9 cellular contexts compared by ENCODE assay signal in the genomic region with DNA sequence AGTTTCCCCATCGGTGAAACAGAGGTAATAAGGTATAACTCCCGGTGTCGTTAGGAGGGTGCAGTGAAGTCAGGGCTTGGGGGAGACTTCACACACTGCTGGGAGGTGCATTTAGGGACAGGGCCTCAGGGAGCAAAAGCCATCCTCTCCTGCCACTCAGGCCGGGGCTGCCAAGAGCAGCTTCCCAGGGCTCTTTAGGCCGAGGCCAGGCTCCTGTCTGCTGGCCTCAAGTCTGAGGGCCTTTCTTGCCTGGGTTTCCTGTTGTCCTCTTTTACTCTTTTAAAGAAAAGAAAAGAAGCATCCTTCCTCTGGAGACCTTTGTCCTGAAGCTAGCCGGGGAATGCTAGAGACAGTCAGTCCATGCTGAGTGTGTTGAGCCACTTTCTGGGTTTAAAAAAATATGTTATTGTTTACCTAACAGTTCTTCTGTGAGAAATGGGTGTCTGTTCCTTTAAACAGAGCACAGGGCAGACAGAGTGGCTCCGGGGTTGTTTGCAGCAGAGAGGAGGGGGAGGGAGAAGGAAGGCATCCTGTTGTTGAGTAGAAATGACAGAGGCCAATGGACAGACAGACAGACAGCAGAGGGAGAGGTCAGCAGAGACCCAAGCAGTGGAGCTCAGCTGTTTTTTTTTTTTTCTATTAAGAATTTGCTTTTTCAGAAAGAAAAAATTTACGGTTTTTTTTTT.
DNase-seq lines count a peak whose midpoint lies in the region; ATAC-seq lines count a peak whose summit lies in the region.
"Had no signal": no experiment of that assay in that cellular context is flagged by ENCODE, and none has a peak within 500 bp of the region (broad histone marks: within the 10 kb centered on the region; RNA-seq: fewer than 3 reads in every experiment).

No MANE protein-coding gene starts in this region.

- H3K36me3 ChIP-seq in ACC112 (ENCODE audit: insufficient read depth, low read length): no peaks in the 10 kb centered on the region
- H3K36me3 ChIP-seq in SJSA1: no peaks in the 10 kb centered on the region

- no peaks in the 10 kb centered on the region for H3K27me3 ChIP-seq in ACC112 (ENCODE audit: insufficient read depth, low read length)
- no peaks in the 10 kb centered on the region for H3K27me3 ChIP-seq in SJSA1 (replicated peaks)

- peaks cover 15% of the 10 kb centered on the region for H3K4me1 ChIP-seq in ACC112 (ENCODE audit: control insufficient read depth, insufficient read depth, low read length, unreplicated experiment)
- H3K4me1 ChIP-seq in SJSA1 (replicated peaks): peaks cover 68% of the 10 kb centered on the region

- no peak for ATAC-seq in GM21360 (IDR thresholded peaks at IDR 0.05; ENCODE audit: unreplicated experiment)

- peak overlapping the region; percentile 42 for H3K27ac ChIP-seq in ACC112 (ENCODE audit: low read depth, low read length)
- H3K27ac ChIP-seq in SJSA1: peak overlapping the region; percentile 91

- peak; percentile 72 for DNase-seq in HCEC 1CT
- peak; percentile 90 to 94 for DNase-seq in SJSA1 (ENCODE audit: low read depth in 1 of 2, low spot score in 2 of 2)
- DNase-seq in iPS DF 19.7 (ENCODE audit: low read depth, low spot score): peak; percentile 15
- DNase-seq in NCI-H774 (lab: John Stamatoyannopoulos, UW): no peak
- DNase-seq in posterior cingulate gyrus: no peak
- DNase-seq in HPDE6-E6E7 (ENCODE audit: extremely low spot score): no peak
- DNase-seq: NCI-H446 treated with DMSO at 0.1 percent for 48 hours had no signal

- no peaks in the 10 kb centered on the region for H3K79me2 ChIP-seq in ACC112 (ENCODE audit: control insufficient read depth, insufficient read depth, low read length, unreplicated experiment)

- no peak overlapping the region for H3K4me3 ChIP-seq in ACC112 (ENCODE audit: low read depth, low read length)
- no peak overlapping the region for H3K4me3 ChIP-seq in SJSA1

- intact Hi-C loops in posterior cingulate gyrus (cut with DNase I): no loop called here

- no peaks in the 10 kb centered on the region for H3K9me3 ChIP-seq in SJSA1 (replicated peaks)

- H2AFZ ChIP-seq in ACC112 (ENCODE audit: low read length, unreplicated experiment): peak overlapping the region; percentile 57

Comparison
In these comparisons a context has a peak if more than half of its experiments do, and no peak if none do; other contexts are left out.
1. DNase-seq: peak in HCEC 1CT (single experiment), SJSA1 (2 of 2) and iPS DF 19.7 (single experiment); none in NCI-H774 (single experiment), posterior cingulate gyrus (0 of 10) and HPDE6-E6E7 (single experiment).